Comparison of ENCODE assay signal across 9 cellular contexts in the genomic region with DNA sequence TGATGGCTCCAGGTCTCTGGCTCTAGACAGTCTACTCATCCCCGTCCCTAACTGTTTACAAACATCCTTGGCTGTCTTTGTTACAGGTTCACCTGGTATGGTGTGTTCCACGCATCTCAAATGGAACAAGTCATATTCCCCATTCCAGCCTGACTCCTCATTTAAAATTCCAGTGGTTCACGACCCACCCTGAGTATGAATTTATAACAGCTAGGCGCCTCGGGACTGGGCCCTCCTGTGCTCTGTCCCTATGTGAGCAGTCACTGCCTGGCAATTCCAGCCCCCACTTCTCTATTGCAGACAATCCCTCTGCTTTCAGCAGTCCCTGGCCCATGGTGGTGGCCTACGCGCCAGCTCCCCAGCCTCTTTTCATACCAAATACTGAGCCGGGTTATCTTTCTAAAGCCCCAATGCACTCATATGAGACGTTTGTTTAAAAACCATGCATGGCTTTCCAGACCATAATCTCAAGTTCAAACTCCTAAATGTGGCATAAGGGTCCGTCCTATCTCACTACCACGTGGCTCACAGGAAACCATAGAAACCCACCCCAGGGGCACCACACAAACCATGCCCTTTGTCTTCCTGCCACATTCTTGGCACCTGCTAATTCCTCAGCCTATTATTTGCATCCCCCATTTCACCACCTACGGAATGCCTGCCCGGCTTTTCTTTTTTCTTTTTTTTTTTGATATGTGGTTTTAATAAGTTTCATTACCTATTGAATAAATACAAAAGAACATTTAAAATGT. TPM values are rescaled to one million over a fixed set of nuclear protein-coding genes. Genes with fewer than 3 reads are reported as not detected.
DNase-seq lines count a peak whose midpoint lies in the region; ATAC-seq and TF ChIP-seq lines count a peak whose summit lies in the region.
"Had no signal": no experiment of that assay in that cellular context is flagged by ENCODE, and none has a peak within 500 bp of the region (broad histone marks: within the 10 kb centered on the region; RNA-seq: fewer than 3 reads in every experiment).

No MANE protein-coding gene starts in this region.

- no peak for ATAC-seq in naive B cell (ENCODE audit: low read depth in 2 of 2)
- ATAC-seq in HG02610 (IDR thresholded peaks at IDR 0.05; ENCODE audit: unreplicated experiment) = no peak

- peak overlapping the region; percentile 93 to 100 (median 99) for H3K4me3 Mint-ChIP-seq in naive B cell

- no peak for DNase-seq in Karpas-422
- DNase-seq in choroid plexus epithelial cell (ENCODE audit: low read depth) = no peak
- DNase-seq in naive B cell = no peak
- DNase-seq in ecto neural progenitor cell (ENCODE audit: low spot score) = no peak
- DNase-seq in stimulated activated CD4-positive, alpha-beta T cell treated with anti-CD3 and anti-CD28 coated beads, Interleukin-2, amount 100 ng/mL, for 48 hours = no peak
- no peak for DNase-seq in GM20000 (ENCODE audit: low spot score)
- DNase-seq: activated CD4-positive, alpha-beta T cell treated with anti-CD3 and anti-CD28 coated beads for 48 hours had no signal

- no peaks in the 10 kb centered on the region for H3K9me3 ChIP-seq in BLaER1
- no peaks in the 10 kb centered on the region for H3K9me3 ChIP-seq in Karpas-422 (ENCODE audit: low read length)

- peaks cover 0 to 15% of the 10 kb centered on the region in 2 donors for H3K36me3 Mint-ChIP-seq in naive B cell

- peaks cover 56 to 66% (median 61%) of the 10 kb centered on the region in 3 donors for H3K4me1 Mint-ChIP-seq in naive B cell

- TF ChIP-seq CTCF in choroid plexus epithelial cell (conservative IDR thresholded peaks at IDR 0.05; ENCODE audit: low read depth, low read length) (no peak), GM20000 (IDR thresholded peaks at IDR 0.05; ENCODE audit: extremely low read depth, missing control alignments) (no peak)

- H3K4me2 ChIP-seq in BLaER1 (peak overlapping the region; percentile 87), Karpas-422 (ENCODE audit: low read depth, low read length, poor library complexity, severe bottlenecking) (peak overlapping the region; percentile 80)

- H4K20me1 ChIP-seq in BLaER1 (no peaks in the 10 kb centered on the region), Karpas-422 (ENCODE audit: insufficient read depth, low read depth, low read length) (no peaks in the 10 kb centered on the region)

- no peaks in the 10 kb centered on the region for H3K36me3 ChIP-seq in BLaER1
- no peaks in the 10 kb centered on the region for H3K36me3 ChIP-seq in Karpas-422 (ENCODE audit: insufficient read depth, low read length)

- no peaks in the 10 kb centered on the region for H3K9me2 ChIP-seq in Karpas-422 (replicated peaks; ENCODE audit: insufficient read depth, low read length)

- 0 out of 2 replicates have a peak overlapping the region, but pooled peaks have one; percentile 90 for H3K27ac ChIP-seq in BLaER1
- no peak overlapping the region for H3K27ac ChIP-seq in Karpas-422 (ENCODE audit: low read length)

- peaks cover 0 to 4% (median 0%) of the 10 kb centered on the region in 3 donors for H3K27me3 Mint-ChIP-seq in naive B cell

- H2AFZ ChIP-seq in Karpas-422 (ENCODE audit: low read length) = no peak overlapping the region

- H3K4me1 ChIP-seq in BLaER1 (peaks cover 44% of the 10 kb centered on the region), Karpas-422 (ENCODE audit: low read length) (peaks cover 21% of the 10 kb centered on the region)

- H3K27me3 ChIP-seq in BLaER1 (no peaks in the 10 kb centered on the region), Karpas-422 (ENCODE audit: low read length) (no peaks in the 10 kb centered on the region)

- peaks cover 0 to 9% (median 0%) of the 10 kb centered on the region in 7 donors for H3K9me3 Mint-ChIP-seq in naive B cell

- peak overlapping the region; percentile 86 for H3K4me3 ChIP-seq in BLaER1
- peak overlapping the region; percentile 76 for H3K4me3 ChIP-seq in Karpas-422 (ENCODE audit: low read length)
- peak overlapping the region; percentile 84 for H3K4me3 ChIP-seq in choroid plexus epithelial cell (ENCODE audit: low read depth, low read length)

- peak overlapping the region; percentile 88; the same call in 1 of the 2 replicates for H3K9ac ChIP-seq in BLaER1
- peak overlapping the region; percentile 76; the same call in 1 of the 2 replicates for H3K9ac ChIP-seq in Karpas-422 (ENCODE audit: low read length)

- no peaks in the 10 kb centered on the region for H3K79me2 ChIP-seq in Karpas-422 (ENCODE audit: low read length)

- peak overlapping the region; percentile 25 to 98 (median 86) for H3K27ac Mint-ChIP-seq in naive B cell

RNA-seq across cellular contexts. Expression of a gene that starts 1.6 kb away (rescaled TPM):
- total RNA-seq in Karpas-422 (2014; rRNA removed; shearing (Covaris generic); ENCODE audit: low replicate concordance) = 4.0 and 4.1 TPM in 2 replicates
- polyA plus RNA-seq in naive B cell (ENCODE audit: low read depth in 6 of 6) = 10 to 100 TPM; 22.9 to 35.8 (median 29.9) TPM

RNA-seq across cellular contexts. Expression of a gene that starts 22.4 kb away (rescaled TPM):
- not detected in 2 replicates for total RNA-seq in Karpas-422 (2014; rRNA removed; shearing (Covaris generic); ENCODE audit: low replicate concordance)
- polyA plus RNA-seq in naive B cell (ENCODE audit: low read depth in 6 of 6) = not detected
